ENCODE assay signal across 23 cellular contexts in the genomic region with DNA sequence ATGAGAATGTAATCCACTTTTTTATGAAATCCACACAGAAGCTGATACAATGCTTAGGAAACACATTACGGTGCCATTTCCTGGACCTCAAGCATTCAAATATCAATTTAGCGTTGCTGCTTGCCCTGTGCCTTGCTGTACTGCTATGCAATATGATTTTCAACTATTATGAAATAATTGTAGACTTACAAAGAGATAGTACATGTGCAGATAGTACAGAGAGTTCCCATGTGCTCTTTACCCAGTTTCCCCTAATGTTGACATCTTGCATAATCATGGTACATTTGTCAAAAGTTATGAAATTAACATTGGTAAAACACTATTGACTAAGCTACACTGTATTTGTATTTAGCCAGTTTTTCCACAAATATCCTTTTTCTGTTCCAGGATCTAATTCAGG. TPM values are rescaled to one million over a fixed set of nuclear protein-coding genes. Genes with fewer than 3 reads are reported as not detected.
DNase-seq lines count a peak whose midpoint lies in the region; ATAC-seq and TF ChIP-seq lines count a peak whose summit lies in the region.
"Had no signal": no experiment of that assay in that cellular context is flagged by ENCODE, and none has a peak within 500 bp of the region (broad histone marks: within the 10 kb centered on the region; RNA-seq: fewer than 3 reads in every experiment).

No MANE protein-coding gene starts in this region.

- no peak for DNase-seq in left cardiac atrium
- DNase-seq in left ventricle myocardium inferior: no peak
- no peak for DNase-seq in esophagus muscularis mucosa (ENCODE audit: extremely low spot score)
- no peak for DNase-seq in omental fat pad (ENCODE audit: low spot score)
- no peak for DNase-seq in stomach
- DNase-seq in CD8-positive, alpha-beta memory T cell: no peak
- DNase-seq: activated CD4-positive, alpha-beta memory T cell treated with anti-CD3 and anti-CD28 coated beads for 36 hours; activated CD4-positive, CD25-positive, alpha-beta regulatory T cell treated with anti-CD3 and anti-CD28 coated beads, Interleukin-2, amount 50 U/mL, for 72 hours; activated CD8-positive, alpha-beta memory T cell treated with anti-CD3 and anti-CD28 coated beads, Interleukin-2, amount 50 U/mL, for 48 hours; BE2C; DMS153; heart right ventricle; NCI-H1105; NCI-H187 treated with DMSO at 0.1 percent for 48 hours; NCI-H524; SJCRH30; stimulated activated naive CD8-positive, alpha-beta T cell treated with anti-CD3 and anti-CD28 coated beads, Interleukin-15, Interleukin-2, amounts not matched to agents 100 U/mL and 50 U/mL, for 24 hours; thyroid gland had no signal

- H3K36me3 ChIP-seq in left ventricle myocardium inferior (no peaks in the 10 kb centered on the region), esophagus muscularis mucosa (no peaks in the 10 kb centered on the region), stomach (no peaks in the 10 kb centered on the region)
- no peaks in the 10 kb centered on the region for H3K36me3 ChIP-seq in CD8-positive, alpha-beta memory T cell (ENCODE audit: insufficient read depth, low read length)
- H3K36me3 ChIP-seq: BE2C, heart right ventricle, SJCRH30, thyroid gland had no signal

- no peaks in the 10 kb centered on the region for H3K4me1 ChIP-seq in left ventricle myocardium inferior
- peaks cover 0 to 31% (median 12%) of the 10 kb centered on the region in 4 donors for H3K4me1 ChIP-seq in esophagus muscularis mucosa
- H3K4me1 ChIP-seq in stomach: no peaks in the 10 kb centered on the region
- H3K4me1 ChIP-seq in CD8-positive, alpha-beta memory T cell (ENCODE audit: insufficient read depth, low read length): no peaks in the 10 kb centered on the region
- H3K4me1 ChIP-seq: BE2C, SJCRH30, thyroid gland had no signal

- TF ChIP-seq POLR2A in esophagus muscularis mucosa (IDR thresholded peaks at IDR 0.05; ENCODE audit: low read depth): no peak
- no peak for TF ChIP-seq POLR2A in stomach (IDR thresholded peaks at IDR 0.05)

- TF ChIP-seq EP300 in esophagus muscularis mucosa (IDR thresholded peaks at IDR 0.05): no peak
- TF ChIP-seq EP300 in stomach (IDR thresholded peaks at IDR 0.05): no peak

- no peaks in the 10 kb centered on the region for H3K27me3 ChIP-seq in left ventricle myocardium inferior (ENCODE audit: low read depth)
- no peaks in the 10 kb centered on the region for H3K27me3 ChIP-seq in esophagus muscularis mucosa
- no peaks in the 10 kb centered on the region for H3K27me3 ChIP-seq in stomach
- no peaks in the 10 kb centered on the region for H3K27me3 ChIP-seq in CD8-positive, alpha-beta memory T cell (ENCODE audit: insufficient read depth, low read length, poor library complexity, severe bottlenecking)
- H3K27me3 ChIP-seq: BE2C, heart right ventricle, SJCRH30, thyroid gland had no signal

- intact Hi-C loops in left cardiac atrium (cut with DNase I) (no loop called here), left ventricle myocardium inferior (cut with micrococcal nuclease) (no loop called here), esophagus muscularis mucosa (cut with DNase I) (no loop called here), stomach (cut with DNase I; ENCODE audit: low total_unique reads) (no loop called here)

- ATAC-seq in left cardiac atrium: peak; percentile 25 to 47
- peak; percentile 48 for ATAC-seq in omental fat pad (ENCODE audit: low FRiP score)
- no peak for ATAC-seq in GM18909 (IDR thresholded peaks at IDR 0.05; ENCODE audit: poor library complexity, unreplicated experiment)
- ATAC-seq: activated T-helper 17 cell treated with anti-CD3 and anti-CD28 coated beads, Interleukin-2, amount 50 U/mL, for 72 hours; Panc1; stimulated activated naive CD8-positive, alpha-beta T cell treated with anti-CD3 and anti-CD28 coated beads, Interleukin-15, Interleukin-2, amounts not matched to agents 100 U/mL and 50 U/mL, for 24 hours had no signal

- CTCF ChIA-PET in CD8-positive, alpha-beta memory T cell (lab: Charles Lee): no interaction called here

- H3K9me3 Mint-ChIP-seq in CD8-positive, alpha-beta memory T cell: peaks cover 0 to 10% (median 0%) of the 10 kb centered on the region in 5 donors
- H3K9me3 Mint-ChIP-seq: activated CD4-positive, alpha-beta memory T cell treated with anti-CD3 and anti-CD28 coated beads for 36 hours had no signal

- TF ChIP-seq CTCF in left ventricle myocardium inferior (IDR thresholded peaks at IDR 0.05; ENCODE audit: borderline replicate concordance): no peak
- no peak for TF ChIP-seq CTCF in esophagus muscularis mucosa (IDR thresholded peaks at IDR 0.05)
- no peak for TF ChIP-seq CTCF in omental fat pad (IDR thresholded peaks at IDR 0.05)
- no peak for TF ChIP-seq CTCF in stomach (IDR thresholded peaks at IDR 0.05)

- 68% methylated on average over 2 of the region's 2 CpGs for WGBS in esophagus muscularis mucosa
- 55 to 90% (median 80%) methylated on average over 2 of the region's 2 CpGs for whole genome bisulfite sequencing in stomach, 5 donors

- H3K27ac Mint-ChIP-seq in CD8-positive, alpha-beta memory T cell: no peak overlapping the region
- H3K27ac Mint-ChIP-seq: activated CD4-positive, alpha-beta memory T cell treated with anti-CD3 and anti-CD28 coated beads for 36 hours; activated naive CD8-positive, alpha-beta T cell; activated T-helper 17 cell treated with anti-CD3 and anti-CD28 coated beads, Interleukin-2, amount 50 U/mL, for 72 hours; memory B cell had no signal

- H3K4me1 Mint-ChIP-seq in CD8-positive, alpha-beta memory T cell: no peaks in the 10 kb centered on the region
- H3K4me1 Mint-ChIP-seq: activated T-helper 17 cell treated with anti-CD3 and anti-CD28 coated beads, Interleukin-2, amount 50 U/mL, for 72 hours; memory B cell had no signal

- no peaks in the 10 kb centered on the region for H3K36me3 Mint-ChIP-seq in CD8-positive, alpha-beta memory T cell
- H3K36me3 Mint-ChIP-seq: activated CD4-positive, alpha-beta memory T cell treated with anti-CD3 and anti-CD28 coated beads for 36 hours; activated naive CD8-positive, alpha-beta T cell; memory B cell had no signal

- H3K27me3 Mint-ChIP-seq in CD8-positive, alpha-beta memory T cell: peaks cover 5 to 18% of the 10 kb centered on the region in 2 donors

- no peaks in the 10 kb centered on the region for H3K9me3 ChIP-seq in left ventricle myocardium inferior (replicated peaks)
- H3K9me3 ChIP-seq in esophagus muscularis mucosa: no peaks in the 10 kb centered on the region
- H3K9me3 ChIP-seq in stomach: no peaks in the 10 kb centered on the region
- H3K9me3 ChIP-seq in CD8-positive, alpha-beta memory T cell (ENCODE audit: low read length): no peaks in the 10 kb centered on the region
- H3K9me3 ChIP-seq: BE2C, SJCRH30, thyroid gland had no signal

- H3K4me3 ChIP-seq in left ventricle myocardium inferior: no peak overlapping the region
- H3K4me3 ChIP-seq in esophagus muscularis mucosa: no peak overlapping the region
- H3K4me3 ChIP-seq in stomach: no peak overlapping the region
- no peak overlapping the region for H3K4me3 ChIP-seq in CD8-positive, alpha-beta memory T cell (ENCODE audit: low read length)
- H3K4me3 ChIP-seq: heart right ventricle, SJCRH30, thyroid gland had no signal

- H3K27ac ChIP-seq in left ventricle myocardium inferior (replicated peaks) (no peak overlapping the region), esophagus muscularis mucosa (replicated peaks in 1 of 4) (peak overlapping the region; percentile 12 to 54 (median 36)), stomach (no peak overlapping the region)
- H3K27ac ChIP-seq in CD8-positive, alpha-beta memory T cell (ENCODE audit: low read depth, low read length): no peak overlapping the region
- H3K27ac ChIP-seq: heart right ventricle, SJCRH30, thyroid gland had no signal

- no peak overlapping the region for H3K4me3 Mint-ChIP-seq in CD8-positive, alpha-beta memory T cell
- H3K4me3 Mint-ChIP-seq: activated CD4-positive, alpha-beta memory T cell treated with anti-CD3 and anti-CD28 coated beads for 36 hours; activated naive CD8-positive, alpha-beta T cell; activated T-helper 17 cell treated with anti-CD3 and anti-CD28 coated beads, Interleukin-2, amount 50 U/mL, for 72 hours; memory B cell had no signal

- POLR2A ChIA-PET in CD8-positive, alpha-beta memory T cell (lab: Charles Lee): no interaction called here

RNA-seq across cellular contexts. Expression of a gene that starts 37.7 kb away (rescaled TPM):
- 10 to 100 TPM; 12.5 to 16.3 TPM for total RNA-seq in left cardiac atrium
- 10.3 TPM for total RNA-seq in left ventricle myocardium inferior
- total RNA-seq in esophagus muscularis mucosa: 100 to 1,000 TPM in 1 of 4 donors, 10 to 100 TPM in 3; 66.9 to 111 (median 82.8) TPM
- total RNA-seq in omental fat pad: 100 to 1,000 TPM in 1 of 4 donors, 10 to 100 TPM in 3; 23.3 to 102 (median 38.9) TPM
- total RNA-seq in stomach: 100 to 1,000 TPM in 2 of 5 donors, 10 to 100 TPM in 2, 1 to 10 TPM in 1; 7.2 to 376 (median 63.4) TPM
- 10 to 100 TPM in 1 of 3 donors, 1 to 10 TPM in 2; 4.5 to 16.1 (median 5.2) TPM for polyA plus RNA-seq in stomach
- total RNA-seq in CD8-positive, alpha-beta memory T cell: 10 to 100 TPM in 1 of 2 experiments, 1 to 10 TPM in 1; 9.4 to 12.0 TPM
- 4.0 TPM for polyA plus RNA-seq in CD8-positive, alpha-beta memory T cell

Comparison
In these comparisons a context has a peak if more than half of its experiments do, and no peak if none do; other contexts are left out.
1. H3K27ac ChIP-seq: peak in esophagus muscularis mucosa (4 of 4); none in left ventricle myocardium inferior (single experiment), stomach (0 of 5) and CD8-positive, alpha-beta memory T cell (single experiment).